1 cellular context compared by ENCODE assay signal in genomic region chr22:35910013-35910860, GRCh38.
TF ChIP-seq lines count a peak whose summit lies in the region.

No MANE protein-coding gene starts in this region.

TF ChIP-seq in IMR-90, 13 proteins besides CTCF, POLR2A, EP300 and RAD21 (continued from another document):
- TF ChIP-seq USF2 (IDR thresholded peaks at IDR 0.05; ENCODE audit: low read depth, low read length), result no peak
- no peak for TF ChIP-seq MAFK (IDR thresholded peaks at IDR 0.05; ENCODE audit: low read depth, low read length)
- no peak for TF ChIP-seq MAZ (IDR thresholded peaks at IDR 0.05; ENCODE audit: borderline replicate concordance, low read depth, low read length)
- no peak for TF ChIP-seq MXI1 (IDR thresholded peaks at IDR 0.05; ENCODE audit: borderline replicate concordance, low read depth, low read length)
- no peak for TF ChIP-seq ELK1 (IDR thresholded peaks at IDR 0.05; ENCODE audit: borderline replicate concordance, low read depth, low read length)
- no peak for TF ChIP-seq CHD1 (IDR thresholded peaks at IDR 0.05; ENCODE audit: low read depth, low read length)
- no peak for TF ChIP-seq BHLHE40 (IDR thresholded peaks at IDR 0.05; ENCODE audit: low read depth, low read length)
- no peak for TF ChIP-seq FOS (IDR thresholded peaks at IDR 0.05; ENCODE audit: low read depth, low read length)
